ENCODE assay signal across 1 cellular context in the genomic region with DNA sequence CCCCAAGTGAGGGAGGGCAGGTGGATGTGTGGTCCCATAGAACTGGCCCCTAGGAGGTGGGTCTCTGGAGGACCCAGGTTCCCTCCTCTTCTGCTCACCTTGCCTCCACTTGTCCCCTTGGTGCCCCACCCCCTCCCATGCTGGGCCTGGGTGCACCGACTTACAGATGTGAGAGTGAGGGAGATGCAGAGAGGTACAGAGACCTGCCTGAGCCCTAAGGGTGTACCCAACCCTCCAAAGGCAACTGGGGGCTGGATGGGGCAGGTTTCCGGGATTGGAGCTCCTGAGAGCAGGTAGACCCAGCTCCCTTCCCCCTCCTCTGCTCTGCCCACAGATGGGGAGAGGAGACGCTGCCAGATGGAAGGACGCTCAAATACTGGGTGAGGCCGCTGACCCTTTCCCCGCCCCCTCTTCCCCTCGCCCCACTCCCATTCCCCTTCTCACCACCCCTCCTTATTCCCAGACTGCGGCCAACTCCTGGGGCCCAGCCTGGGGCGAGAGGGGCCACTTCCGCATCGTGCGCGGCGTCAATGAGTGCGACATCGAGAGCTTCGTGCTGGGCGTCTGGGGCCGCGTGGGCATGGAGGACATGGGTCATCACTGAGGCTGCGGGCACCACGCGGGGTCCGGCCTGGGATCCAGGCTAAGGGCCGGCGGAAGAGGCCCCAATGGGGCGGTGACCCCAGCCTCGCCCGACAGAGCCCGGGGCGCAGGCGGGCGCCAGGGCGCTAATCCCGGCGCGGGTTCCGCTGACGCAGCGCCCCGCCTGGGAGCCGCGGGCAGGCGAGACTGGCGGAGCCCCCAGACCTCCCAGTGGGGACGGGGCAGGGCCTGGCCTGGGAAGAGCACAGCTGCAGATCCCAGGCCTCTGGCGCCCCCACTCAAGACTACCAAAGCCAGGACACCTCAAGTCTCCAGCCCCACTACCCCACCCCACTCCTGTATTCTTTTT.
TF ChIP-seq lines count a peak whose summit lies in the region.

No MANE protein-coding gene starts in this region.

TF ChIP-seq in H1, 55 proteins besides CTCF, POLR2A, EP300 and RAD21:
- TF ChIP-seq MAX (IDR thresholded peaks at IDR 0.05): peak; percentile 69
- TF ChIP-seq RBBP5 (IDR thresholded peaks at IDR 0.05; ENCODE audit: borderline replicate concordance, low read depth, low read length): no peak
- TF ChIP-seq CREB1 (IDR thresholded peaks at IDR 0.05): peak; percentile 58; the same call in 1 of the 2 replicates
- TF ChIP-seq CHD2 (IDR thresholded peaks at IDR 0.05; ENCODE audit: low read length): no peak
